33 cellular contexts compared by ENCODE assay signal in the genomic region with DNA sequence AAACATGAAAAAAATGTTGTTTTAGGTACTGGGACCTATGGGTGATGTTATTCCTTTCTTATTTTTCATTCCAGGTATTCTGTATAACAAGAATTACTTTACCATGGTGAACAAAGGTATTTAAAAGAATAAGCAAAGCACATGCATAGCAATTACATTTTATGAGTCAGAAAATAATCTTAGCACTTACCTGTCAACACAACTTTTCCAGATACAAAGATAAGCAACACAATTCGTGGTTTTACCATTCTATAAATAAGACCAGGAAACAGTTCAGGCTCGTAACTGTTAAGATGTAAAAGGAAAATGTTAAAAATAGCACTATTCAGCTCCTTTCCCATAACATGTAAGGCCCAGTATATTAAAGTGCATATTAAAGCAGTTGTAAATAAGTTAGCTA. TPM values are rescaled to one million over a fixed set of nuclear protein-coding genes. Genes with fewer than 3 reads are reported as not detected.
"Had no signal": no experiment of that assay in that cellular context is flagged by ENCODE, and none has a peak within 500 bp of the region (broad histone marks: within the 10 kb centered on the region; RNA-seq: fewer than 3 reads in every experiment).

No MANE protein-coding gene starts in this region.

- H3K27ac ChIP-seq: esophagus muscularis mucosa, foreskin keratinocyte, WERI-Rb-1 had no signal

- H3K9me3 ChIP-seq: esophagus muscularis mucosa, gastrocnemius medialis, heart left ventricle had no signal

- H3K36me3 ChIP-seq: esophagus muscularis mucosa, gastrocnemius medialis, heart left ventricle, WERI-Rb-1 had no signal

- DNase-seq: activated B cell treated with CpG ODN at 0.5 μM for 24 hours; activated CD4-positive, alpha-beta T cell treated with anti-CD3 and anti-CD28 coated beads for 48 hours; activated CD4-positive, alpha-beta T cell treated with anti-CD3 and anti-CD28 coated beads, Interleukin-2, amount 50 U/mL, for 1 hour; activated CD4-positive, alpha-beta T cell treated with anti-CD3 and anti-CD28 coated beads, Interleukin-2, amount 50 U/mL, for 48 hours; activated CD8-positive, alpha-beta memory T cell treated with anti-CD3 and anti-CD28 coated beads for 24 hours; activated CD8-positive, alpha-beta T cell treated with anti-CD3 and anti-CD28 coated beads for 36 hours; activated effector memory CD4-positive, alpha-beta T cell treated with Interleukin-2 at 50 U/mL for 16 hours; activated gamma-delta T cell treated with Interleukin-2 at 50 U/mL for 16 hours; activated naive CD4-positive, alpha-beta T cell treated with anti-CD3 and anti-CD28 coated beads, Interleukin-2, amount 50 U/mL, for 16 hours; activated naive CD4-positive, alpha-beta T cell treated with Interleukin-2 at 50 U/mL for 16 hours; activated T-cell treated with anti-CD3 and anti-CD28 coated beads, Interleukin-2, amount 50 U/mL, for 4 hours; amniotic stem cell; anterior cingulate cortex; cortex of kidney; dermis blood vessel endothelial cell; effector CD4-positive, alpha-beta T cell; effector memory CD8-positive, alpha-beta T cell; erythroblast; foreskin keratinocyte; gastrocnemius medialis; glutamatergic neuron; heart left ventricle; T-helper 1 cell; T-helper 17 cell; T1000; WERI-Rb-1 had no signal

- ATAC-seq: activated CD4-positive, CD25-positive, alpha-beta regulatory T cell treated with anti-CD3 and anti-CD28 coated beads, Interleukin-2, amount 50 U/mL, for 24 hours; activated CD8-positive, alpha-beta T cell treated with anti-CD3 and anti-CD28 coated beads for 36 hours; activated T-cell treated with anti-CD3 and anti-CD28 coated beads, Interleukin-2, amount 50 U/mL, for 4 hours; activated T-helper 17 cell treated with anti-CD3 and anti-CD28 coated beads, Interleukin-2, amount 50 U/mL, for 72 hours; effector memory CD8-positive, alpha-beta T cell; foreskin keratinocyte; gastrocnemius medialis; heart left ventricle; T-helper 17 cell had no signal

- H3K4me1 ChIP-seq: esophagus muscularis mucosa had no signal

- H3K27me3 ChIP-seq: esophagus muscularis mucosa, foreskin keratinocyte, gastrocnemius medialis, heart left ventricle had no signal

- H3K4me3 ChIP-seq: esophagus muscularis mucosa, gastrocnemius medialis, heart left ventricle had no signal

RNA-seq across cellular contexts. Expression of gene TBPL2, which starts 16.4 kb away (rescaled TPM):
- total RNA-seq: activated B cell treated with CpG ODN at 0.5 μM for 24 hours; activated CD8-positive, alpha-beta T cell treated with anti-CD3 and anti-CD28 coated beads for 36 hours; activated T-cell treated with anti-CD3 and anti-CD28 coated beads, Interleukin-2, amount 50 U/mL, for 4 hours; activated T-helper 17 cell treated with anti-CD3 and anti-CD28 coated beads, Interleukin-2, amount 50 U/mL, for 72 hours; astrocyte; cardiac septum; cerebellum; dermis blood vessel endothelial cell; esophagus muscularis mucosa; foreskin keratinocyte; gastrocnemius medialis; heart left ventricle; T-helper 17 cell had no signal
- polyA plus RNA-seq: adipose tissue, foreskin keratinocyte, heart left ventricle had no signal
